ENCODE assay signal across 8 cellular contexts in genomic region chr6:36615018-36615761, GRCh38. TPM values are rescaled to one million over a fixed set of nuclear protein-coding genes. Genes with fewer than 3 reads are reported as not detected.
DNase-seq lines count a peak whose midpoint lies in the region; ATAC-seq, FAIRE-seq and TF ChIP-seq lines count a peak whose summit lies in the region.

No MANE protein-coding gene starts in this region.

- H3K27ac Mint-ChIP-seq in activated CD4-positive, alpha-beta memory T cell treated with anti-CD3 and anti-CD28 coated beads for 36 hours = peak overlapping the region; percentile 66
- peak overlapping the region in 8 of 10 donors; percentile 18 to 76 (median 70) for H3K27ac Mint-ChIP-seq in naive thymus-derived CD8-positive, alpha-beta T cell

- H3K9me3 Mint-ChIP-seq in activated CD4-positive, alpha-beta memory T cell treated with anti-CD3 and anti-CD28 coated beads for 36 hours = no peaks in the 10 kb centered on the region
- H3K9me3 Mint-ChIP-seq in naive thymus-derived CD8-positive, alpha-beta T cell = no peaks in the 10 kb centered on the region

- DNase-seq in 8988T (peak; percentile 47), NCI-H2171 treated with DMSO at 0.1 percent for 48 hours (lab: John Stamatoyannopoulos, UW) (peak; percentile 39), vagina (ENCODE audit: extremely low spot score in 2 of 2) (no peak)
- DNase-seq in activated CD4-positive, alpha-beta memory T cell treated with anti-CD3 and anti-CD28 coated beads for 36 hours = peak; percentile 70
- peak in 8 of 10 donors; percentile 14 to 70 (median 42) for DNase-seq in naive thymus-derived CD8-positive, alpha-beta T cell

- peak; percentile 86 for FAIRE-seq in G401.6 (lab: Jason Lieb, UNC)

- H3K27me3 ChIP-seq in vagina = no peaks in the 10 kb centered on the region

- H3K4me1 Mint-ChIP-seq in activated CD4-positive, alpha-beta memory T cell treated with anti-CD3 and anti-CD28 coated beads for 36 hours (ENCODE audit: low read depth) = peaks cover 18% of the 10 kb centered on the region
- H3K4me1 Mint-ChIP-seq in naive thymus-derived CD8-positive, alpha-beta T cell = peaks cover 9 to 30% (median 25%) of the 10 kb centered on the region in 4 donors

- ATAC-seq in esophagus mucosa (peak; percentile 42), GM21360 (IDR thresholded peaks at IDR 0.05; ENCODE audit: unreplicated experiment) (no peak)
- peak; percentile 52 to 73 for ATAC-seq in naive thymus-derived CD8-positive, alpha-beta T cell

- no peak overlapping the region for H3K4me3 ChIP-seq in vagina

- no peaks in the 10 kb centered on the region for H3K27me3 Mint-ChIP-seq in activated CD4-positive, alpha-beta memory T cell treated with anti-CD3 and anti-CD28 coated beads for 36 hours
- H3K27me3 Mint-ChIP-seq in naive thymus-derived CD8-positive, alpha-beta T cell = no peaks in the 10 kb centered on the region

- no peak overlapping the region for H3K4me3 Mint-ChIP-seq in activated CD4-positive, alpha-beta memory T cell treated with anti-CD3 and anti-CD28 coated beads for 36 hours
- no peak overlapping the region for H3K4me3 Mint-ChIP-seq in naive thymus-derived CD8-positive, alpha-beta T cell

- POLR2A ChIA-PET in activated CD4-positive, alpha-beta memory T cell treated with anti-CD3 and anti-CD28 coated beads for 36 hours (lab: Charles Lee) = interaction anchor here (0.6 to 1.2 kb wide), 6 partner anchors 9 to 139 kb away, joined by 3 to 9 read pairs (median 4); partner anchors contain the start of gene CDKN1A
- POLR2A ChIA-PET in naive thymus-derived CD8-positive, alpha-beta T cell (lab: Charles Lee) = interaction anchor here (0.6 to 1.5 kb wide), 11 partner anchors 15 to 264 kb away, joined by 3 to 10 read pairs (median 4); partner anchors contain the start of gene CDKN1A

- no peak for TF ChIP-seq POLR2A in vagina (IDR thresholded peaks at IDR 0.05)

- intact Hi-C loops in activated CD4-positive, alpha-beta memory T cell treated with anti-CD3 and anti-CD28 coated beads for 36 hours (cut with micrococcal nuclease) = loop anchor here (1.0 to 2.0 kb wide), 2 partner anchors 140 to 144 kb away; no protein-coding TSS in a partner anchor
- intact Hi-C loops in vagina (cut with DNase I) = loop anchor here (5.0 kb wide), 1 partner anchor 142 kb away; no protein-coding TSS in a partner anchor

- peaks cover 28% of the 10 kb centered on the region for H3K36me3 Mint-ChIP-seq in activated CD4-positive, alpha-beta memory T cell treated with anti-CD3 and anti-CD28 coated beads for 36 hours
- H3K36me3 Mint-ChIP-seq in naive thymus-derived CD8-positive, alpha-beta T cell = peaks cover 5 to 45% (median 34%) of the 10 kb centered on the region in 3 donors

- H3K27ac ChIP-seq in vagina = no peak overlapping the region

- TF ChIP-seq CTCF in vagina (IDR thresholded peaks at IDR 0.05) = peak; percentile 29 to 60 (median 35)

- peaks cover 14% of the 10 kb centered on the region for H3K4me1 ChIP-seq in vagina

- CTCF ChIA-PET in activated CD4-positive, alpha-beta memory T cell treated with anti-CD3 and anti-CD28 coated beads for 36 hours (lab: Charles Lee) = interaction anchor here (0.6 to 7.1 kb wide), 45 partner anchors 8 to 1340 kb away, joined by 3 to 96 read pairs (median 4); partner anchors contain the start of gene CDKN1A

- no peaks in the 10 kb centered on the region for H3K9me3 ChIP-seq in vagina

- peaks cover 0 to 17% of the 10 kb centered on the region in 2 donors for H3K36me3 ChIP-seq in vagina

RNA-seq across cellular contexts. Expression of gene SRSF3, which starts 21.0 kb away (rescaled TPM):
- 100 to 1,000 TPM; 390 to 392 TPM for total RNA-seq in activated CD4-positive, alpha-beta memory T cell treated with anti-CD3 and anti-CD28 coated beads for 36 hours
- 216 TPM for total RNA-seq in esophagus mucosa
- total RNA-seq in naive thymus-derived CD8-positive, alpha-beta T cell = 100 to 1,000 TPM; 357 to 359 TPM
- 100 to 1,000 TPM; 268 to 375 (median 332) TPM for polyA plus RNA-seq in naive thymus-derived CD8-positive, alpha-beta T cell
- total RNA-seq in vagina = 144 TPM

Comparison
In these comparisons a context has a peak if more than half of its experiments do, and no peak if none do; other contexts are left out.
1. DNase-seq: peak in 8988T (single experiment), NCI-H2171 treated with DMSO at 0.1 percent for 48 hours (single experiment), activated CD4-positive, alpha-beta memory T cell treated with anti-CD3 and anti-CD28 coated beads for 36 hours (single experiment) and naive thymus-derived CD8-positive, alpha-beta T cell (8 of 10); none in vagina (0 of 2).